9 cellular contexts compared by ENCODE assay signal in the genomic region with DNA sequence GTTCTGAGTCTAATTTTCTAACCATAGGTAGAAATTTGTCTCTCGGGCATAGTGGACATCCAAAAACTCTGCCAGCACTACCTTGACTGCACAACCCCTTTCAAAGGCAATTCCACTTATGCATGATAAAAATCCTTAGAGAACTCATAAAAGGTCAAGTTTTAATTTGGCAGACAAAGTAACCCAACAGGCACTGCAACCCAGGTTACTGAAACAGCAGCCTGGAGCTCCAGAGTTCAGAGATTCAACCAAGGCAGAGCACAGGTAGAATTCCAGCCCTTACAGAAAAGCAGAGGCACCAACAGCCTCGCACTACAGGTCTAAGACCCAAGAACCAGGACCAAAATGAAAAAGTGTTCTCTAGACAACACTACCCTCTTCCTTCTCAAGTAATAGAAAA. TPM values are rescaled to one million over a fixed set of nuclear protein-coding genes. Genes with fewer than 3 reads are reported as not detected.
DNase-seq lines count a peak whose midpoint lies in the region; TF ChIP-seq lines count a peak whose summit lies in the region.
"Had no signal": no experiment of that assay in that cellular context is flagged by ENCODE, and none has a peak within 500 bp of the region (broad histone marks: within the 10 kb centered on the region; RNA-seq: fewer than 3 reads in every experiment).

No MANE protein-coding gene starts in this region.

- no peak overlapping the region for H3K4ac ChIP-seq in neuronal stem cell (ENCODE audit: low read length)

- H3K9ac ChIP-seq in neuronal stem cell (ENCODE audit: low read depth, low read length, poor library complexity), result no peak overlapping the region

- CTCF ChIA-PET in activated CD4-positive, alpha-beta memory T cell treated with anti-CD3 and anti-CD28 coated beads for 36 hours (lab: Charles Lee), result interaction anchor here (2.4 kb wide), 1 partner anchor 64 kb away, joined by 10 read pairs; no protein-coding TSS in a partner anchor

- POLR2A ChIA-PET in activated CD4-positive, alpha-beta memory T cell treated with anti-CD3 and anti-CD28 coated beads for 36 hours (lab: Charles Lee), result interaction anchor here (1.2 kb wide), 1 partner anchor 15 kb away, joined by 3 read pairs; no protein-coding TSS in a partner anchor

- H4K8ac ChIP-seq in neuronal stem cell (ENCODE audit: low read depth, low read length), result no peak overlapping the region

- no peaks in the 10 kb centered on the region for H3K9me3 Mint-ChIP-seq in activated CD4-positive, alpha-beta memory T cell treated with anti-CD3 and anti-CD28 coated beads for 36 hours

- H3K79me1 ChIP-seq in neuronal stem cell (ENCODE audit: low read depth, low read length), result no peaks in the 10 kb centered on the region

- no peaks in the 10 kb centered on the region for H3K36me3 Mint-ChIP-seq in activated CD4-positive, alpha-beta memory T cell treated with anti-CD3 and anti-CD28 coated beads for 36 hours

- H3K27me3 ChIP-seq in neuronal stem cell (ENCODE audit: control insufficient read depth in 3 of 3, insufficient read depth in 3 of 3, low read depth in 1 of 3, low read length in 3 of 3), result peaks cover 0 to 9% (median 5%) of the 10 kb centered on the region in 3 experiments
- H3K27me3 ChIP-seq: colonic mucosa had no signal

- peaks cover 27% of the 10 kb centered on the region for H3K4me1 Mint-ChIP-seq in activated CD4-positive, alpha-beta memory T cell treated with anti-CD3 and anti-CD28 coated beads for 36 hours (ENCODE audit: low read depth)

- H3K4me3 ChIP-seq in iPS-18c (ENCODE audit: insufficient read depth, low read depth, low read length) (peak overlapping the region; percentile 95; the same call in 1 of the 2 replicates), neuronal stem cell (ENCODE audit: low read length in 2 of 2) (peak overlapping the region in 1 of 2 donors; percentile 63)

- H2BK15ac ChIP-seq in neuronal stem cell (ENCODE audit: low read length), result no peak overlapping the region

- WGBS in neuronal stem cell (ENCODE audit: extremely low coverage in 2 of 2, insufficient read length in 2 of 2, insufficient replicate concordance in 1 of 2), 2 donors, result no CpG with 5 or more reads among the region's 2 CpGs

- peak; percentile 33 for DNase-seq in DMS79 treated with DMSO at 0.1 percent for 48 hours (lab: John Stamatoyannopoulos, UW)
- no peak for DNase-seq in activated CD4-positive, alpha-beta memory T cell treated with anti-CD3 and anti-CD28 coated beads for 36 hours
- no peak for DNase-seq in OCI-M1 (lab: John Stamatoyannopoulos, UW)
- DNase-seq in NCI-H748 (lab: John Stamatoyannopoulos, UW; ENCODE audit: unreplicated experiment), result no peak
- no peak for DNase-seq in NOMO-1 (lab: John Stamatoyannopoulos, UW; ENCODE audit: unreplicated experiment in 2 of 2)
- DNase-seq in neuronal stem cell (ENCODE audit: low spot score), result no peak
- DNase-seq: colonic mucosa had no signal

- H3K23ac ChIP-seq in neuronal stem cell (ENCODE audit: low read depth, low read length, poor library complexity), result no peak overlapping the region

- no peak overlapping the region for H2AFZ ChIP-seq in neuronal stem cell (ENCODE audit: low read length)

- H3K4me3 Mint-ChIP-seq in activated CD4-positive, alpha-beta memory T cell treated with anti-CD3 and anti-CD28 coated beads for 36 hours, result peak overlapping the region; percentile 40

- H3K4me2 ChIP-seq in neuronal stem cell (ENCODE audit: insufficient read depth, low read length, poor library complexity, severe bottlenecking), result no peak overlapping the region

- H3K27ac Mint-ChIP-seq in activated CD4-positive, alpha-beta memory T cell treated with anti-CD3 and anti-CD28 coated beads for 36 hours, result no peak overlapping the region

- H3K9me3 ChIP-seq in iPS-18c (ENCODE audit: control insufficient read depth, insufficient read depth, low read length), result peaks cover 2% of the 10 kb centered on the region
- H3K9me3 ChIP-seq in neuronal stem cell (replicated peaks in 1 of 2; ENCODE audit: control insufficient read depth in 2 of 2, insufficient read depth in 1 of 2, low read depth in 1 of 2, low read length in 2 of 2), result no peaks in the 10 kb centered on the region
- H3K9me3 ChIP-seq: colonic mucosa had no signal

- H3K27me3 Mint-ChIP-seq in activated CD4-positive, alpha-beta memory T cell treated with anti-CD3 and anti-CD28 coated beads for 36 hours, result no peaks in the 10 kb centered on the region

- no peak overlapping the region for H4K91ac ChIP-seq in neuronal stem cell (ENCODE audit: low read depth, low read length, poor library complexity)

- intact Hi-C loops in activated CD4-positive, alpha-beta memory T cell treated with anti-CD3 and anti-CD28 coated beads for 36 hours (cut with micrococcal nuclease), result loop anchor here (2.0 to 10.0 kb wide), 3 partner anchors 207 to 877 kb away; partner anchors contain the start of genes ASXL2, CENPO, PTRHD1 and RAB10

- no peak overlapping the region for H3K18ac ChIP-seq in neuronal stem cell (ENCODE audit: low read length)

- H2BK120ac ChIP-seq in neuronal stem cell (ENCODE audit: low read depth, low read length), result no peak overlapping the region

- peak overlapping the region; percentile 36; the same call in 1 of the 2 replicates for H3K27ac ChIP-seq in 22Rv1
- no peak overlapping the region for H3K27ac ChIP-seq in neuronal stem cell (replicated peaks; ENCODE audit: low read length)
- H3K27ac ChIP-seq: colonic mucosa had no signal

- no peak overlapping the region for H2BK5ac ChIP-seq in neuronal stem cell (ENCODE audit: low read length)

- no peak overlapping the region for H2BK12ac ChIP-seq in neuronal stem cell (ENCODE audit: low read length)

- TF ChIP-seq CTCF in 22Rv1 (IDR thresholded peaks at IDR 0.05), result no peak

- H3K14ac ChIP-seq in neuronal stem cell (ENCODE audit: low read length), result no peak overlapping the region

- no peaks in the 10 kb centered on the region for H3K36me3 ChIP-seq in neuronal stem cell (replicated peaks in 1 of 2; ENCODE audit: control insufficient read depth in 2 of 2, insufficient read depth in 2 of 2, low read length in 2 of 2)
- H3K36me3 ChIP-seq: colonic mucosa had no signal

- no peak overlapping the region for H2AK5ac ChIP-seq in neuronal stem cell (ENCODE audit: low read depth, low read length)

- H3K4me1 ChIP-seq in neuronal stem cell (ENCODE audit: control insufficient read depth in 2 of 2, insufficient read depth in 1 of 2, low read depth in 1 of 2, low read length in 2 of 2), result peaks cover 0 to 4% of the 10 kb centered on the region in 2 donors

RNA-seq across cellular contexts. Expression of gene DTNB, which starts 1.8 kb away (rescaled TPM):
- 10 to 100 TPM; 20.8 to 25.1 TPM for total RNA-seq in activated CD4-positive, alpha-beta memory T cell treated with anti-CD3 and anti-CD28 coated beads for 36 hours
- 34.6 TPM for polyA plus RNA-seq in neuronal stem cell (2013, experiment 1 of 2)
- polyA plus RNA-seq in neuronal stem cell (2013, experiment 2 of 2), result 31.1 TPM
